Comparison of ENCODE assay signal across 7 cellular contexts in the genomic region with DNA sequence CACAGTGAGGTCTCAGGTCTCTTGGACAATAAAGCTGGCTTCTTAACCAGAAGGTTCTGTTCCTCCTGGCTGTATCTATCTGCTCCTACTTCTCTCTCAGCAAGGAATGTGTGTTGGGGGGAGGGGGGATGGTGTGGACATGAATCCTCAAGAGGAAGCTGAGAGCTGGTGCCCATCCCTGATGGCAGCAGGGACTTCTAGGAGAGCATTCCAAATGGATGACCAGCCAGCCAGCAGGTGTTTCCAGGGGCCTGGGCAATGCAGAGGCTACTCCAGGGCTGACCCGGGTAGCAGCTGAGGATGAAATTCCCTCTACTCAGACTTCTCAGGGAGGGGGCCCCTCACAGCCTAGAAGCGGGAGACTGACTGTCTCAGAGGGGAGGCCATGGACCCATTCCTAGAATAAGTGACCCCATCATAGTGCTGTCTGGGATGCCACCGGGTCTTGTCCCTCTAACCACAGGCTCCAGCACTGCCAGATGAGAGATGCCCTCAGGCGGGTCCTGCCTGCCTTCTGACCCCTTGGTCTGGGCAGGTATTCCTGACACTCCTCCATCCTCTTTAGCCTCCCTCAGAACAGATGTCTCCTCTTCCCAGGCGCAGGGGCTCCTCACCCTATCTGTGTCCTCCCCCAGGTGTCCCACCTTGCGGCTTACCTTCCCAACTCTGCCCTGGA. TPM values are rescaled to one million over a fixed set of nuclear protein-coding genes. Genes with fewer than 3 reads are reported as not detected.
DNase-seq lines count a peak whose midpoint lies in the region; ATAC-seq and TF ChIP-seq lines count a peak whose summit lies in the region.

No MANE protein-coding gene starts in this region.

- no peak overlapping the region for H3K14ac ChIP-seq in H9 (ENCODE audit: insufficient read depth, low read length)

- H3K36me3 ChIP-seq in sigmoid colon (no peaks in the 10 kb centered on the region), body of pancreas (replicated peaks in 1 of 2; ENCODE audit: insufficient read depth in 1 of 2, low read depth in 2 of 2) (no peaks in the 10 kb centered on the region)

- H3K4ac ChIP-seq in H9 (ENCODE audit: low read depth, low read length) = no peak overlapping the region

- H3K36me3 Mint-ChIP-seq in H9 (ENCODE audit: insufficient read depth in 1 of 3, low read depth in 3 of 3) (peaks cover 15 to 19% (median 16%) of the 10 kb centered on the region in 3 experiments; a peak in 5 of 7 replicates), glutamatergic neuron (ENCODE audit: unreplicated experiment) (peaks cover 4% of the 10 kb centered on the region)

- H3K27me3 ChIP-seq in H9 (ENCODE audit: insufficient read depth, low read length) = no peaks in the 10 kb centered on the region
- H3K27me3 ChIP-seq in sigmoid colon = no peaks in the 10 kb centered on the region
- H3K27me3 ChIP-seq in body of pancreas = no peaks in the 10 kb centered on the region

- H3K9ac ChIP-seq in H9 (ENCODE audit: extremely low read depth, insufficient read length, low read length) = no peak overlapping the region

- H3K18ac ChIP-seq in H9 (ENCODE audit: insufficient read length, low read depth, low read length) = no peak overlapping the region

- H4K20me1 ChIP-seq in H9 (ENCODE audit: control insufficient read depth, insufficient read depth, insufficient read length) = no peaks in the 10 kb centered on the region

- peak; percentile 36 for ATAC-seq in SK-N-SH treated with all-trans-retinoic acid at 6 μM for 48 hours
- ATAC-seq in body of pancreas = no peak
- ATAC-seq in HG03159 (IDR thresholded peaks at IDR 0.05; ENCODE audit: unreplicated experiment) = no peak

- H3K27ac Mint-ChIP-seq in H9 (peak overlapping the region in 1 of 3 experiments; percentile 31; a peak in 1 of 7 replicates), glutamatergic neuron (ENCODE audit: unreplicated experiment) (peak overlapping the region; percentile 53)

- H2BK12ac ChIP-seq in H9 (ENCODE audit: insufficient read length, low read depth, low read length) = no peak overlapping the region

- no peak overlapping the region for H4K91ac ChIP-seq in H9 (ENCODE audit: insufficient read length, low read depth, low read length)

- H3K9me3 Mint-ChIP-seq in H9 (no peaks in the 10 kb centered on the region), glutamatergic neuron (ENCODE audit: unreplicated experiment) (peaks cover 2% of the 10 kb centered on the region)

- TF ChIP-seq POLR2A in sigmoid colon (IDR thresholded peaks at IDR 0.05) = no peak
- no peak for TF ChIP-seq POLR2A in body of pancreas (IDR thresholded peaks at IDR 0.05)

- H2BK120ac ChIP-seq in H9 (ENCODE audit: low read depth, low read length, poor library complexity, severe bottlenecking) = no peak overlapping the region

- H3K23me2 ChIP-seq in H9 (ENCODE audit: insufficient read length, low read depth, low read length, poor library complexity, severe bottlenecking) = no peaks in the 10 kb centered on the region

- no peak overlapping the region for H2AFZ ChIP-seq in H9 (ENCODE audit: low read length)

- H3K4me2 ChIP-seq in H9 (ENCODE audit: insufficient read depth, insufficient read length, low read length) = peak overlapping the region; percentile 22

- no peak overlapping the region for H2BK5ac ChIP-seq in H9 (ENCODE audit: insufficient read length, low read length)

- no peak overlapping the region for H4K8ac ChIP-seq in H9 (replicated peaks; ENCODE audit: insufficient read length, low read depth, low read length)

- H3K27ac ChIP-seq in H9 (ENCODE audit: insufficient read length, low read depth, low read length) (no peak overlapping the region), sigmoid colon (no peak overlapping the region), body of pancreas (no peak overlapping the region)

- H3K56ac ChIP-seq in H9 (ENCODE audit: insufficient read length, low read depth, low read length) = no peak overlapping the region

- H3K4me1 ChIP-seq in H9 (ENCODE audit: insufficient read depth, low read length) = peaks cover 24% of the 10 kb centered on the region; the same call in 1 of the 2 replicates
- peaks cover 0 to 18% (median 14%) of the 10 kb centered on the region in 4 donors for H3K4me1 ChIP-seq in sigmoid colon
- peaks cover 17% of the 10 kb centered on the region for H3K4me1 ChIP-seq in body of pancreas

- DNase-seq in H9 (no peak), glutamatergic neuron (no peak), sigmoid colon (no peak), body of pancreas (no peak), NCI-H2227 (lab: John Stamatoyannopoulos, UW; ENCODE audit: unreplicated experiment) (no peak)

- H3K9me3 ChIP-seq in H9 (ENCODE audit: control insufficient read depth, low read depth, low read length) (no peaks in the 10 kb centered on the region), sigmoid colon (no peaks in the 10 kb centered on the region), body of pancreas (no peaks in the 10 kb centered on the region)

- no CpG with 5 or more reads among the region's 6 CpGs for WGBS in H9 (ENCODE audit: extremely low coverage, insufficient read length, low lambda C conversion rate)
- WGBS in sigmoid colon, 2 donors = 42 to 62% methylated on average over 6 of the region's 6 CpGs
- 85 to 97% methylated on average over 4 to 6 of the region's 6 CpGs for WGBS in body of pancreas, 2 donors

- no peaks in the 10 kb centered on the region for H3K79me1 ChIP-seq in H9 (ENCODE audit: insufficient read depth, low read depth, low read length, poor library complexity, severe bottlenecking)

- H3K27me3 Mint-ChIP-seq in H9 (ENCODE audit: low read depth) (peaks cover 22% of the 10 kb centered on the region), glutamatergic neuron (ENCODE audit: unreplicated experiment) (peaks cover 13% of the 10 kb centered on the region)

- TF ChIP-seq CTCF in H9 (conservative IDR thresholded peaks at IDR 0.05) (no peak), glutamatergic neuron (IDR thresholded peaks at IDR 0.05; ENCODE audit: partially characterized antibody, unreplicated experiment) (no peak), sigmoid colon (IDR thresholded peaks at IDR 0.05) (no peak), body of pancreas (IDR thresholded peaks at IDR 0.05) (no peak)

- intact Hi-C loops in sigmoid colon (cut with DNase I) (no loop called here), body of pancreas (cut with DNase I) (loop anchor here (10.0 kb wide), 1 partner anchor 146 kb away; no protein-coding TSS in a partner anchor)

- no peak overlapping the region for H2AK5ac ChIP-seq in H9 (ENCODE audit: insufficient read length, low read length)

- H2BK20ac ChIP-seq in H9 (ENCODE audit: low read depth, low read length, poor library complexity, severe bottlenecking) = no peak overlapping the region

- H3K79me2 ChIP-seq in H9 (ENCODE audit: insufficient read depth, low read length) = no peaks in the 10 kb centered on the region; the same call in 1 of the 2 replicates

- peak overlapping the region; percentile 78 to 85 for H3K4me3 Mint-ChIP-seq in H9
- H3K4me3 Mint-ChIP-seq in glutamatergic neuron (ENCODE audit: unreplicated experiment) = peak overlapping the region; percentile 84

- H3K4me1 Mint-ChIP-seq in H9 (peaks cover 56 to 61% of the 10 kb centered on the region in 2 experiments), glutamatergic neuron (ENCODE audit: low read depth, unreplicated experiment) (peaks cover 22% of the 10 kb centered on the region)

- no peak overlapping the region for H3T11ph ChIP-seq in H9 (ENCODE audit: low read length)

- no peak overlapping the region for H4K5ac ChIP-seq in H9 (ENCODE audit: insufficient read length, low read depth, low read length)

- H3K23ac ChIP-seq in H9 (ENCODE audit: insufficient read length, low read depth, low read length) = no peak overlapping the region

- no peak overlapping the region for H2BK15ac ChIP-seq in H9 (ENCODE audit: low read depth, low read length)

- H3K4me3 ChIP-seq in sigmoid colon (peak overlapping the region in 3 of 4 donors; percentile 74 to 83 (median 77)), body of pancreas (peak overlapping the region in 1 of 2 donors; percentile 8)

- TF ChIP-seq EP300 in sigmoid colon (IDR thresholded peaks at IDR 0.05) = no peak

TF ChIP-seq in SK-N-SH treated with all-trans-retinoic acid at 6 μM for 48 hours, 23 proteins besides CTCF, POLR2A, EP300 and RAD21 (continues in another document):
- TF ChIP-seq ZNF8 (CRISPR knock-in tag; IDR thresholded peaks at IDR 0.05) = no peak
- TF ChIP-seq, protein P1, sequence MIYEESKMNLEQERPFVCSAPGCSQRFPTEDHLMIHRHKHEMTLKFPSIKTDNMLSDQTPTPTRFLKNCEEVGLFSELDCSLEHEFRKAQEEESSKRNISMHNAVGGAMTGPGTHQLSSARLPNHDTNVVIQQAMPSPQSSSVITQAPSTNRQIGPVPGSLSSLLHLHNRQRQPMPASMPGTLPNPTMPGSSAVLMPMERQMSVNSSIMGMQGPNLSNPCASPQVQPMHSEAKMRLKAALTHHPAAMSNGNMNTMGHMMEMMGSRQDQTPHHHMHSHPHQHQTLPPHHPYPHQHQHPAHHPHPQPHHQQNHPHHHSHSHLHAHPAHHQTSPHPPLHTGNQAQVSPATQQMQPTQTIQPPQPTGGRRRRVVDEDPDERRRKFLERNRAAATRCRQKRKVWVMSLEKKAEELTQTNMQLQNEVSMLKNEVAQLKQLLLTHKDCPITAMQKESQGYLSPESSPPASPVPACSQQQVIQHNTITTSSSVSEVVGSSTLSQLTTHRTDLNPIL (CRISPR knock-in tag; IDR thresholded peaks at IDR 0.05; ENCODE audit: low read depth) = no peak
- no peak for TF ChIP-seq OSR1 (CRISPR knock-in tag; IDR thresholded peaks at IDR 0.05)
- TF ChIP-seq RARB (CRISPR knock-in tag; IDR thresholded peaks at IDR 0.05) = no peak
- TF ChIP-seq PPARA (CRISPR knock-in tag; IDR thresholded peaks at IDR 0.05; ENCODE audit: borderline replicate concordance) = no peak
- TF ChIP-seq GLIS3 (CRISPR knock-in tag; IDR thresholded peaks at IDR 0.05) = no peak
- no peak for TF ChIP-seq BACH2 (CRISPR knock-in tag; IDR thresholded peaks at IDR 0.05; ENCODE audit: borderline replicate concordance)
- no peak for TF ChIP-seq ISL1 (CRISPR knock-in tag; IDR thresholded peaks at IDR 0.05)

RNA-seq across cellular contexts. Expression of gene RAB15, which starts 1.2 kb away (rescaled TPM):
- total RNA-seq in H9 (2021) (53.7 and 54.3 TPM in 2 replicates), glutamatergic neuron (ENCODE audit: unreplicated experiment) (79.5 TPM), sigmoid colon (10 to 100 TPM in 1 of 4 donors, 1 to 10 TPM in 3; 1.8 to 11.6 (median 4.0) TPM), body of pancreas (10 to 100 TPM; 10.1 to 19.8 TPM)
- 10 to 100 TPM; 28.9 to 31.8 (median 29.4) TPM for polyA plus RNA-seq in sigmoid colon

RNA-seq across cellular contexts. Expression of gene FNTB, which starts 15.8 kb away (rescaled TPM):
- total RNA-seq in H9 (2021) (17.4 and 20.7 TPM in 2 replicates), glutamatergic neuron (ENCODE audit: unreplicated experiment) (15.2 TPM), sigmoid colon (10 to 100 TPM; 10.7 to 13.0 (median 11.9) TPM), body of pancreas (1 to 10 TPM; 6.7 to 8.6 TPM)
- 1 to 10 TPM; 6.9 to 8.4 (median 8.3) TPM for polyA plus RNA-seq in sigmoid colon

RNA-seq across cellular contexts. Expression of gene GPX2, which starts 28.4 kb away (rescaled TPM):
- 0.79 TPM in 1 of 2 replicates, not detected in the other for total RNA-seq in H9 (2021)
- 1.3 TPM for total RNA-seq in glutamatergic neuron (ENCODE audit: unreplicated experiment)
- 1 to 10 TPM in 1 of 4 donors, not detected in 3; 1.9 TPM for total RNA-seq in sigmoid colon
- polyA plus RNA-seq in sigmoid colon = 1,000 to 10,000 TPM in 1 of 3 donors, 100 to 1,000 TPM in 2; 336 to 1,392 (median 412) TPM
- total RNA-seq in body of pancreas = 10 to 100 TPM; 14.3 to 26.7 TPM

RNA-seq across cellular contexts. Expression of gene CHURC1, which starts 56.7 kb away (rescaled TPM):
- total RNA-seq in H9 (2021) = 49.5 and 58.7 TPM in 2 replicates
- 40.6 TPM for total RNA-seq in glutamatergic neuron (ENCODE audit: unreplicated experiment)
- 100 to 1,000 TPM; 110 to 161 (median 142) TPM for total RNA-seq in sigmoid colon
- polyA plus RNA-seq in sigmoid colon = 10 to 100 TPM; 41.8 to 46.2 (median 42.5) TPM
- 10 to 100 TPM; 29.1 to 43.2 TPM for total RNA-seq in body of pancreas
